ENCODE assay signal across 8 cellular contexts in the genomic region with DNA sequence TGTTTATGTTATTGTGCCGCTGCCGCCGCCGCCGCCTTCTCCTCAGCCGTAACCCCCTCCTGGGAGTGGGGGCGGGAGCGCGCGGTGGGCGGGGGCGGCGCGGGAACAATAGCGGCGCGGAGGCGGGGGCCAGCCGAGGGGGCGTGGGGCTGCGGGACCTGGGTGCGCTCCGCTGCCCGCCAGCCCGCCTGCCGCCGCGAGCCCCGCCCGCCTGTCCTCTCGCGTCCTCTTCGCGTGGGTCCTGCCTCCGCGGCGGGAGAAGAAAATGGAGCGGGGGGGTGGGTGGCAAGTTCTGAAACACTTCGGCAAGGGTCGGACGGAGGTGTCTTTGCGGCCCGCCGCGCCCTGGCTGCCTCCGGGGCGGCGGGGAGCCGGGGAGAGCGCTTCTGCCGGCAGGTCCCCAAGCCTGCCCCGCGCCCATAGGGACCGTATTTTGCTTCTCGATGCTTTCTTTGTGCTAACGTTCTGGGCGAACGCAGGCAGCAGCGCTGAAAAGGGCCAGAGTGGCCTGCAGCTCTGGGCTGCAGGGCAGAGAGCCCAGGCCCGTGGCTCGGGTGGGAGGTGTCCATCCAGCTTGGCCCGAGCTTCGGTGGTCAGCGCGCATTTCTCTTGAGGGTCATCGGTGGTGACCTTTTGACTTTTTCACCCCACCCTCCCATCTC. TPM values are rescaled to one million over a fixed set of nuclear protein-coding genes. Genes with fewer than 3 reads are reported as not detected.
DNase-seq lines count a peak whose midpoint lies in the region; ATAC-seq and TF ChIP-seq lines count a peak whose summit lies in the region.

No MANE protein-coding gene starts in this region.

- no peaks in the 10 kb centered on the region for H3K36me3 ChIP-seq in HEK293 (ENCODE audit: control insufficient read depth in 2 of 2, insufficient read depth in 1 of 2, low read length in 2 of 2)

- H3K4me3 ChIP-seq in HEK293 (ENCODE audit: low read depth, low read length): peak overlapping the region; percentile 49
- H3K4me3 ChIP-seq in mononuclear cell (ENCODE audit: low read length): peak overlapping the region; percentile 59

- H3K9me3 ChIP-seq in HEK293 (ENCODE audit: control insufficient read depth, insufficient read depth, low read depth, low read length) (no peaks in the 10 kb centered on the region), mononuclear cell (ENCODE audit: low read depth, low read length) (no peaks in the 10 kb centered on the region)

- H3K27me3 Mint-ChIP-seq in effector memory CD8-positive, alpha-beta T cell: no peaks in the 10 kb centered on the region

- peak overlapping the region; percentile 56 to 83 for H3K27ac Mint-ChIP-seq in effector memory CD8-positive, alpha-beta T cell

- peaks cover 11 to 23% of the 10 kb centered on the region in 2 donors for H3K4me1 Mint-ChIP-seq in effector memory CD8-positive, alpha-beta T cell (ENCODE audit: low read depth in 2 of 2)

- POLR2A ChIA-PET in HEK293 (lab: Yijun Ruan, JAX): no interaction called here

- H3K36me3 Mint-ChIP-seq in effector memory CD8-positive, alpha-beta T cell (ENCODE audit: insufficient read depth): no peaks in the 10 kb centered on the region

- CTCF ChIA-PET in HEK293 (lab: Yijun Ruan, JAX): interaction anchor here (0.6 to 0.7 kb wide), 2 partner anchors 9 to 18 kb away, joined by 3 to 4 read pairs; no protein-coding TSS in a partner anchor

- TF ChIP-seq CTCF in HEK293 (tag by site-specific recombination; IDR thresholded peaks at IDR 0.05): no peak

- peak overlapping the region; percentile 82 for H3K27ac ChIP-seq in HEK293 (ENCODE audit: extremely low read depth, low read depth, low read length)

- H3K4me3 Mint-ChIP-seq in effector memory CD8-positive, alpha-beta T cell: peak overlapping the region; percentile 80 to 82

- no peaks in the 10 kb centered on the region for H3K9me3 Mint-ChIP-seq in effector memory CD8-positive, alpha-beta T cell

- peak; percentile 62 for ATAC-seq in effector memory CD8-positive, alpha-beta T cell (replicated peaks)

- H3K4me1 ChIP-seq in HEK293 (ENCODE audit: control insufficient read depth, insufficient read depth, low read length) (peaks cover 9% of the 10 kb centered on the region; the same call in 1 of the 2 replicates), mononuclear cell (ENCODE audit: insufficient read depth, low read length) (peaks cover 16% of the 10 kb centered on the region)

- no peaks in the 10 kb centered on the region for H3K27me3 ChIP-seq in mononuclear cell (ENCODE audit: insufficient read depth, low read length)

- DNase-seq in NCI-H1436 (lab: John Stamatoyannopoulos, UW) (peak; percentile 32), NCI-H1436 treated with DMSO at 0.1 percent for 48 hours (lab: John Stamatoyannopoulos, UW) (no peak), NAMALWA (ENCODE audit: low spot score) (peak; percentile 66)
- DNase-seq in activated CD4-positive, alpha-beta T cell treated with anti-CD3 and anti-CD28 coated beads for 4 hours: peak; percentile 66 to 75
- peak in 2 of 3 experiments; percentile 63 to 67 for DNase-seq in effector memory CD8-positive, alpha-beta T cell
- DNase-seq in stimulated activated CD8-positive, alpha-beta memory T cell treated with anti-CD3 and anti-CD28 coated beads, Interleukin-4, amount 100 ng/mL, for 48 hours: peak; percentile 64

TF ChIP-seq in HEK293, 187 proteins besides CTCF, POLR2A, EP300 and RAD21 (continues in another document):
- no peak for TF ChIP-seq ZNF654 (tag by site-specific recombination; IDR thresholded peaks at IDR 0.05; ENCODE audit: low read depth)
- TF ChIP-seq, protein P1, sequence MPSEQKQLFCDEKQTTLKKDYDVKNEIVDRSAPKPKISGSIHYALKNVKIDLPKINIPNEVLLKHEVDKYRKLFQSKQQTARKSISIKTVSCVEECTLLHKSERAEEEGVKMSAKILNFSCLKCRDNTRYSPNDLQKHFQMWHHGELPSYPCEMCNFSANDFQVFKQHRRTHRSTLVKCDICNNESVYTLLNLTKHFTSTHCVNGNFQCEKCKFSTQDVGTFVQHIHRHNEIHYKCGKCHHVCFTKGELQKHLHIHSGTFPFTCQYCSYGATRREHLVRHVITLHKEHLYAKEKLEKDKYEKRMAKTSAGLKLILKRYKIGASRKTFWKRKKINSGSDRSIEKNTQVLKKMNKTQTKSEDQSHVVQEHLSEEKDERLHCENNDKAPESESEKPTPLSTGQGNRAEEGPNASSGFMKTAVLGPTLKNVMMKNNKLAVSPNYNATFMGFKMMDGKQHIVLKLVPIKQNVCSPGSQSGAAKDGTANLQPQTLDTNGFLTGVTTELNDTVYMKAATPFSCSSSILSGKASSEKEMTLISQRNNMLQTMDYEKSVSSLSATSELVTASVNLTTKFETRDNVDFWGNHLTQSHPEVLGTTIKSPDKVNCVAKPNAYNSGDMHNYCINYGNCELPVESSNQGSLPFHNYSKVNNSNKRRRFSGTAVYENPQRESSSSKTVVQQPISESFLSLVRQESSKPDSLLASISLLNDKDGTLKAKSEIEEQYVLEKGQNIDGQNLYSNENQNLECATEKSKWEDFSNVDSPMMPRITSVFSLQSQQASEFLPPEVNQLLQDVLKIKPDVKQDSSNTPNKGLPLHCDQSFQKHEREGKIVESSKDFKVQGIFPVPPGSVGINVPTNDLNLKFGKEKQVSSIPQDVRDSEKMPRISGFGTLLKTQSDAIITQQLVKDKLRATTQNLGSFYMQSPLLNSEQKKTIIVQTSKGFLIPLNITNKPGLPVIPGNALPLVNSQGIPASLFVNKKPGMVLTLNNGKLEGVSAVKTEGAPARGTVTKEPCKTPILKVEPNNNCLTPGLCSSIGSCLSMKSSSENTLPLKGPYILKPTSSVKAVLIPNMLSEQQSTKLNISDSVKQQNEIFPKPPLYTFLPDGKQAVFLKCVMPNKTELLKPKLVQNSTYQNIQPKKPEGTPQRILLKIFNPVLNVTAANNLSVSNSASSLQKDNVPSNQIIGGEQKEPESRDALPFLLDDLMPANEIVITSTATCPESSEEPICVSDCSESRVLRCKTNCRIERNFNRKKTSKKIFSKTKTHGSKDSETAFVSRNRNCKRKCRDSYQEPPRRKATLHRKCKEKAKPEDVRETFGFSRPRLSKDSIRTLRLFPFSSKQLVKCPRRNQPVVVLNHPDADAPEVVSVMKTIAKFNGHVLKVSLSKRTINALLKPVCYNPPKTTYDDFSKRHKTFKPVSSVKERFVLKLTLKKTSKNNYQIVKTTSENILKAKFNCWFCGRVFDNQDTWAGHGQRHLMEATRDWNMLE (tag by site-specific recombination; conservative IDR thresholded peaks at IDR 0.05; ENCODE audit: low read depth): no peak
- TF ChIP-seq ZNF335 (tag by site-specific recombination; conservative IDR thresholded peaks at IDR 0.05): peak; percentile 88
- no peak for TF ChIP-seq SETDB1 (IDR thresholded peaks at IDR 0.05; ENCODE audit: insufficient read length, low read length)
- no peak for TF ChIP-seq SCRT2 (tag by site-specific recombination; IDR thresholded peaks at IDR 0.05)
- peak; percentile 42 for TF ChIP-seq EGR2 (tag by site-specific recombination; IDR thresholded peaks at IDR 0.05; ENCODE audit: low read depth)
- no peak for TF ChIP-seq ZNF660 (tag by site-specific recombination; IDR thresholded peaks at IDR 0.05)
- no peak for TF ChIP-seq ZNF670 (tag by site-specific recombination; IDR thresholded peaks at IDR 0.05; ENCODE audit: low read depth)
- peak; percentile 44 for TF ChIP-seq KLF9 (tag by site-specific recombination; IDR thresholded peaks at IDR 0.05; ENCODE audit: low read depth)
- TF ChIP-seq ZNF239 (tag by site-specific recombination; IDR thresholded peaks at IDR 0.05): no peak
- TF ChIP-seq, protein P2, sequence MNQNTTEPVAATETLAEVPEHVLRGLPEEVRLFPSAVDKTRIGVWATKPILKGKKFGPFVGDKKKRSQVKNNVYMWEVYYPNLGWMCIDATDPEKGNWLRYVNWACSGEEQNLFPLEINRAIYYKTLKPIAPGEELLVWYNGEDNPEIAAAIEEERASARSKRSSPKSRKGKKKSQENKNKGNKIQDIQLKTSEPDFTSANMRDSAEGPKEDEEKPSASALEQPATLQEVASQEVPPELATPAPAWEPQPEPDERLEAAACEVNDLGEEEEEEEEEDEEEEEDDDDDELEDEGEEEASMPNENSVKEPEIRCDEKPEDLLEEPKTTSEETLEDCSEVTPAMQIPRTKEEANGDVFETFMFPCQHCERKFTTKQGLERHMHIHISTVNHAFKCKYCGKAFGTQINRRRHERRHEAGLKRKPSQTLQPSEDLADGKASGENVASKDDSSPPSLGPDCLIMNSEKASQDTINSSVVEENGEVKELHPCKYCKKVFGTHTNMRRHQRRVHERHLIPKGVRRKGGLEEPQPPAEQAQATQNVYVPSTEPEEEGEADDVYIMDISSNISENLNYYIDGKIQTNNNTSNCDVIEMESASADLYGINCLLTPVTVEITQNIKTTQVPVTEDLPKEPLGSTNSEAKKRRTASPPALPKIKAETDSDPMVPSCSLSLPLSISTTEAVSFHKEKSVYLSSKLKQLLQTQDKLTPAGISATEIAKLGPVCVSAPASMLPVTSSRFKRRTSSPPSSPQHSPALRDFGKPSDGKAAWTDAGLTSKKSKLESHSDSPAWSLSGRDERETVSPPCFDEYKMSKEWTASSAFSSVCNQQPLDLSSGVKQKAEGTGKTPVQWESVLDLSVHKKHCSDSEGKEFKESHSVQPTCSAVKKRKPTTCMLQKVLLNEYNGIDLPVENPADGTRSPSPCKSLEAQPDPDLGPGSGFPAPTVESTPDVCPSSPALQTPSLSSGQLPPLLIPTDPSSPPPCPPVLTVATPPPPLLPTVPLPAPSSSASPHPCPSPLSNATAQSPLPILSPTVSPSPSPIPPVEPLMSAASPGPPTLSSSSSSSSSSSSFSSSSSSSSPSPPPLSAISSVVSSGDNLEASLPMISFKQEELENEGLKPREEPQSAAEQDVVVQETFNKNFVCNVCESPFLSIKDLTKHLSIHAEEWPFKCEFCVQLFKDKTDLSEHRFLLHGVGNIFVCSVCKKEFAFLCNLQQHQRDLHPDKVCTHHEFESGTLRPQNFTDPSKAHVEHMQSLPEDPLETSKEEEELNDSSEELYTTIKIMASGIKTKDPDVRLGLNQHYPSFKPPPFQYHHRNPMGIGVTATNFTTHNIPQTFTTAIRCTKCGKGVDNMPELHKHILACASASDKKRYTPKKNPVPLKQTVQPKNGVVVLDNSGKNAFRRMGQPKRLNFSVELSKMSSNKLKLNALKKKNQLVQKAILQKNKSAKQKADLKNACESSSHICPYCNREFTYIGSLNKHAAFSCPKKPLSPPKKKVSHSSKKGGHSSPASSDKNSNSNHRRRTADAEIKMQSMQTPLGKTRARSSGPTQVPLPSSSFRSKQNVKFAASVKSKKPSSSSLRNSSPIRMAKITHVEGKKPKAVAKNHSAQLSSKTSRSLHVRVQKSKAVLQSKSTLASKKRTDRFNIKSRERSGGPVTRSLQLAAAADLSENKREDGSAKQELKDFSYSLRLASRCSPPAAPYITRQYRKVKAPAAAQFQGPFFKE (tag by site-specific recombination; IDR thresholded peaks at IDR 0.05; ENCODE audit: borderline replicate concordance): no peak
- no peak for TF ChIP-seq ZSCAN23 (tag by site-specific recombination; IDR thresholded peaks at IDR 0.05)
- TF ChIP-seq GFI1B (tag by site-specific recombination; IDR thresholded peaks at IDR 0.05): no peak
- TF ChIP-seq GLIS2 (tag by site-specific recombination; IDR thresholded peaks at IDR 0.05): peak; percentile 88
- peak; percentile 87 for TF ChIP-seq GLIS1 (tag by site-specific recombination; IDR thresholded peaks at IDR 0.05)

RNA-seq across cellular contexts. Expression of a gene that starts 0.5 kb away (rescaled TPM):
- 92.8 TPM for total RNA-seq in mononuclear cell

RNA-seq across cellular contexts. Expression of a gene that starts 32.5 kb away (rescaled TPM):
- not detected for total RNA-seq in mononuclear cell
